20 cellular contexts compared by ENCODE assay signal in genomic region chr5:24167791-24168190, GRCh38.
DNase-seq lines count a peak whose midpoint lies in the region; ATAC-seq, FAIRE-seq and TF ChIP-seq lines count a peak whose summit lies in the region.
"Had no signal": no experiment of that assay in that cellular context is flagged by ENCODE, and none has a peak within 500 bp of the region (broad histone marks: within the 10 kb centered on the region; RNA-seq: fewer than 3 reads in every experiment).

No MANE protein-coding gene starts in this region.

- BruUV-seq in mammary epithelial cell (replicated peaks; lab: Mats Ljungman, UMichigan) (no TSS peak), MCF 10A (replicated peaks; lab: Mats Ljungman, UMichigan) (no TSS peak)

- dilution Hi-C loops in mammary epithelial cell (cut with HindIII; ENCODE audit: low sequenced_read_pairs): no loop called here

- no peak overlapping the region for H3K4me3 ChIP-seq in mammary epithelial cell (replicated peaks in 1 of 3; ENCODE audit: insufficient read depth in 1 of 3, low read depth in 2 of 3, low read length in 3 of 3)
- no peak overlapping the region for H3K4me3 ChIP-seq in RWPE2 (ENCODE audit: severe bottlenecking)
- H3K4me3 ChIP-seq: SJCRH30 had no signal

- H3K36me3 ChIP-seq in mammary epithelial cell (ENCODE audit: insufficient read depth, low read length): no peaks in the 10 kb centered on the region
- peaks cover 4% of the 10 kb centered on the region; the same call in 1 of the 2 replicates for H3K36me3 ChIP-seq in RWPE2 (ENCODE audit: low read depth)
- H3K36me3 ChIP-seq: SJCRH30 had no signal

- H3K27ac ChIP-seq in mammary epithelial cell (ENCODE audit: insufficient read depth, low read depth, low read length) (peak overlapping the region; percentile 29), RWPE2 (ENCODE audit: poor library complexity, severe bottlenecking) (peak overlapping the region; percentile 47), foreskin keratinocyte (no peak overlapping the region)
- no peak overlapping the region for H3K27ac ChIP-seq in CD4-positive, alpha-beta T cell (ENCODE audit: low read depth, low read length)
- H3K27ac ChIP-seq: SJCRH30 had no signal

- POLR2A ChIA-PET in MCF 10A (lab: Yijun Ruan, JAX): no interaction called here
- POLR2A ChIA-PET in CD4-positive, alpha-beta T cell (lab: Charles Lee): no interaction called here

- H4K20me1 ChIP-seq in mammary epithelial cell (ENCODE audit: insufficient read depth, low read length): no peaks in the 10 kb centered on the region

- H2AFZ ChIP-seq in mammary epithelial cell (ENCODE audit: low read depth, low read length): no peak overlapping the region

- intact Hi-C loops in mammary epithelial cell (cut with micrococcal nuclease): no loop called here
- intact Hi-C loops in MCF 10A (cut with micrococcal nuclease): no loop called here
- intact Hi-C loops in CD4-positive, alpha-beta T cell (cut with DNase I, micrococcal nuclease): no loop called here

- peaks cover 12% of the 10 kb centered on the region for H3K4me1 ChIP-seq in mammary epithelial cell (ENCODE audit: insufficient read depth, low read length)
- H3K4me1 ChIP-seq in RWPE2 (ENCODE audit: insufficient read depth, poor library complexity, severe bottlenecking): peaks cover 24% of the 10 kb centered on the region
- peaks cover 13% of the 10 kb centered on the region for H3K4me1 ChIP-seq in foreskin keratinocyte
- H3K4me1 ChIP-seq: SJCRH30 had no signal

- no peak overlapping the region for H3K4me3 Mint-ChIP-seq in MCF 10A (ENCODE audit: unreplicated experiment)
- H3K4me3 Mint-ChIP-seq in CD4-positive, alpha-beta T cell: no peak overlapping the region

- peaks cover 4% of the 10 kb centered on the region for H3K36me3 Mint-ChIP-seq in MCF 10A (ENCODE audit: insufficient read depth, unreplicated experiment)
- H3K36me3 Mint-ChIP-seq in CD4-positive, alpha-beta T cell (ENCODE audit: low read depth): no peaks in the 10 kb centered on the region

- DNase-seq in mammary epithelial cell (peak; percentile 2), MCF 10A (ENCODE audit: unreplicated experiment) (no peak), RWPE2 (ENCODE audit: low spot score) (no peak), foreskin keratinocyte (peak; percentile 18 to 61), urothelium cell line (ENCODE audit: low spot score) (no peak), NCI-H187 treated with DMSO at 0.1 percent for 48 hours (lab: John Stamatoyannopoulos, UW) (no peak)
- no peak for DNase-seq in CD4-positive, alpha-beta T cell
- DNase-seq: C1 segment of cervical spinal cord, GDM1, KBM-7, MV-4-11, NCI-H187, NCI-H2227 treated with DMSO at 0.1 percent for 48 hours, NCI-H510A treated with DMSO at 0.1 percent for 48 hours, NCI-H774, OCI-M1, SJCRH30 had no signal

- no peaks in the 10 kb centered on the region for H3K79me2 ChIP-seq in mammary epithelial cell (ENCODE audit: insufficient read depth, low read length)

- TF ChIP-seq CTCF in mammary epithelial cell (conservative IDR thresholded peaks at IDR 0.05 in 1 of 2, IDR thresholded peaks at IDR 0.05 in 1 of 2; ENCODE audit: extremely low read depth in 1 of 2, insufficient read depth in 1 of 2, low read depth in 1 of 2, low read length in 2 of 2) (no peak), MCF 10A (IDR thresholded peaks at IDR 0.05; ENCODE audit: unreplicated experiment) (no peak), RWPE2 (IDR thresholded peaks at IDR 0.05; ENCODE audit: poor library complexity, severe bottlenecking) (no peak), foreskin keratinocyte (conservative IDR thresholded peaks at IDR 0.05) (no peak)
- TF ChIP-seq CTCF in CD4-positive, alpha-beta T cell (IDR thresholded peaks at IDR 0.05): no peak

- no peak for FAIRE-seq in urothelium cell line (lab: Jason Lieb, UNC)
- FAIRE-seq: GM19239, HepG2 had no signal

- H3K4me2 ChIP-seq in mammary epithelial cell (ENCODE audit: insufficient read depth, low read depth, low read length): peak overlapping the region; percentile 49

- H3K27me3 ChIP-seq in mammary epithelial cell (ENCODE audit: insufficient read depth, low read length) (no peaks in the 10 kb centered on the region), RWPE2 (ENCODE audit: insufficient read depth, poor library complexity, severe bottlenecking) (no peaks in the 10 kb centered on the region), foreskin keratinocyte (no peaks in the 10 kb centered on the region)
- H3K27me3 ChIP-seq in CD4-positive, alpha-beta T cell (ENCODE audit: control insufficient read depth, insufficient read depth, low read length): no peaks in the 10 kb centered on the region
- H3K27me3 ChIP-seq: SJCRH30 had no signal

- H3K4me1 Mint-ChIP-seq in MCF 10A (ENCODE audit: insufficient read depth, unreplicated experiment): peaks cover 15% of the 10 kb centered on the region
- H3K4me1 Mint-ChIP-seq in CD4-positive, alpha-beta T cell (ENCODE audit: low read depth): no peaks in the 10 kb centered on the region

- CTCF ChIA-PET in mammary epithelial cell (lab: Charles Lee; ENCODE audit: low non-redundant PET): no interaction called here
- CTCF ChIA-PET in MCF 10A (lab: Yijun Ruan, JAX): no interaction called here
- CTCF ChIA-PET in CD4-positive, alpha-beta T cell (lab: Charles Lee): no interaction called here

- H3K9me3 ChIP-seq in mammary epithelial cell (replicated peaks; ENCODE audit: insufficient read depth, low read length): no peaks in the 10 kb centered on the region
- H3K9me3 ChIP-seq in RWPE2 (ENCODE audit: severe bottlenecking): no peaks in the 10 kb centered on the region
- no peaks in the 10 kb centered on the region for H3K9me3 ChIP-seq in CD4-positive, alpha-beta T cell (ENCODE audit: control insufficient read depth, low read length)
- H3K9me3 ChIP-seq: SJCRH30 had no signal

- H3K9ac ChIP-seq in mammary epithelial cell (ENCODE audit: insufficient read depth, low read length): no peak overlapping the region

- in situ Hi-C loops in mammary epithelial cell (cut with MboI; ENCODE audit: low sequenced_read_pairs in 2 of 2): no loop called here

- ATAC-seq in RWPE2 (ENCODE audit: low read depth): peak; percentile 80
- peak; percentile 65 for ATAC-seq in foreskin keratinocyte
- ATAC-seq in CD4-positive, alpha-beta T cell (ENCODE audit: poor library complexity): no peak
- ATAC-seq in GM19351 (IDR thresholded peaks at IDR 0.05; ENCODE audit: unreplicated experiment): no peak
- ATAC-seq: HepG2 had no signal

- H3K9me3 Mint-ChIP-seq in MCF 10A (ENCODE audit: unreplicated experiment): no peaks in the 10 kb centered on the region
- H3K9me3 Mint-ChIP-seq in CD4-positive, alpha-beta T cell: peaks cover 8% of the 10 kb centered on the region

- H3K27me3 Mint-ChIP-seq in MCF 10A (ENCODE audit: insufficient read depth, unreplicated experiment): no peaks in the 10 kb centered on the region
- no peaks in the 10 kb centered on the region for H3K27me3 Mint-ChIP-seq in CD4-positive, alpha-beta T cell

- H3K27ac Mint-ChIP-seq in MCF 10A (ENCODE audit: low read depth, unreplicated experiment): no peak overlapping the region
- no peak overlapping the region for H3K27ac Mint-ChIP-seq in CD4-positive, alpha-beta T cell

Comparison
In these comparisons a context has a peak if more than half of its experiments do, and no peak if none do; other contexts are left out.
1. DNase-seq: peak in mammary epithelial cell (single experiment) and foreskin keratinocyte (2 of 2); none in MCF 10A (single experiment), RWPE2 (single experiment), CD4-positive, alpha-beta T cell (0 of 10), urothelium cell line (single experiment) and NCI-H187 treated with DMSO at 0.1 percent for 48 hours (single experiment).
2. H3K27ac ChIP-seq: peak in mammary epithelial cell (single experiment) and RWPE2 (single experiment); none in foreskin keratinocyte (single experiment) and CD4-positive, alpha-beta T cell (single experiment).
3. ATAC-seq: peak in RWPE2 (single experiment) and foreskin keratinocyte (single experiment); none in CD4-positive, alpha-beta T cell (single experiment) and GM19351 (single experiment).